In genomic region chr17:16652847-16653366, GRCh38 we compare ENCODE assay signal across 8 cellular contexts. TPM values are rescaled to one million over a fixed set of nuclear protein-coding genes. Genes with fewer than 3 reads are reported as not detected.
DNase-seq lines count a peak whose midpoint lies in the region; TF ChIP-seq lines count a peak whose summit lies in the region.

No MANE protein-coding gene starts in this region.

- peak overlapping the region; percentile 86 for H3K27ac ChIP-seq in colonic mucosa

- H3K27me3 ChIP-seq in colonic mucosa, result peaks cover 5% of the 10 kb centered on the region

- no peaks in the 10 kb centered on the region for H3K36me3 ChIP-seq in colonic mucosa

- DNase-seq in NCI-H1092 treated with DMSO at 0.1 percent for 48 hours (lab: John Stamatoyannopoulos, UW) (peak; percentile 52), NCI-H1092 (lab: John Stamatoyannopoulos, UW) (no peak), NCI-H146 treated with DMSO at 0.1 percent for 48 hours (lab: John Stamatoyannopoulos, UW; ENCODE audit: unreplicated experiment) (peak; percentile 5), colonic mucosa (no peak), midbrain (lab: John Stamatoyannopoulos, UW) (peak; percentile 53), NCI-H2227 (lab: John Stamatoyannopoulos, UW; ENCODE audit: unreplicated experiment) (no peak)
- no peak for DNase-seq in stimulated activated CD4-positive, alpha-beta T cell treated with anti-CD3 and anti-CD28 coated beads, Interleukin-1b, Interleukin-23, amount 100 ng/mL, for 48 hours
- DNase-seq in stimulated activated CD4-positive, alpha-beta T cell treated with anti-CD3 and anti-CD28 coated beads, Interleukin-12 subunit alpha, Interleukin-12 subunit beta, amount 100 ng/mL, for 4 hours, result no peak

- H3K9ac ChIP-seq in colonic mucosa (ENCODE audit: low read depth in 2 of 2, low read length in 2 of 2), result peak overlapping the region; percentile 63 to 86

- no peak for TF ChIP-seq CTCF in colonic mucosa (IDR thresholded peaks at IDR 0.05)

- intact Hi-C loops in colonic mucosa (cut with DNase I), result no loop called here

- H3K9me3 ChIP-seq in colonic mucosa, result no peaks in the 10 kb centered on the region

- no peaks in the 10 kb centered on the region for H3K4me1 ChIP-seq in colonic mucosa

- peak overlapping the region; percentile 60 for H3K4me3 ChIP-seq in colonic mucosa

RNA-seq across cellular contexts. Expression of gene ZNF624, which starts 0.7 kb away (rescaled TPM):
- total RNA-seq in colonic mucosa, result 1 to 10 TPM; 2.4 to 5.8 TPM

RNA-seq across cellular contexts. Expression of gene CCDC144A, which starts 37.1 kb away (rescaled TPM):
- under 1 TPM; 0.13 to 0.20 TPM for total RNA-seq in colonic mucosa

Comparison
In these comparisons a context has a peak if more than half of its experiments do, and no peak if none do; other contexts are left out.
1. DNase-seq: peak in NCI-H1092 treated with DMSO at 0.1 percent for 48 hours (single experiment), NCI-H146 treated with DMSO at 0.1 percent for 48 hours (single experiment) and midbrain (single experiment); none in NCI-H1092 (single experiment), colonic mucosa (single experiment), NCI-H2227 (single experiment), stimulated activated CD4-positive, alpha-beta T cell treated with anti-CD3 and anti-CD28 coated beads, Interleukin-1b, Interleukin-23, amount 100 ng/mL, for 48 hours (single experiment) and stimulated activated CD4-positive, alpha-beta T cell treated with anti-CD3 and anti-CD28 coated beads, Interleukin-12 subunit alpha, Interleukin-12 subunit beta, amount 100 ng/mL, for 4 hours (single experiment).